Comparison of ENCODE assay signal across 33 cellular contexts in genomic region chr10:47400786-47401185, GRCh38. TPM values are rescaled to one million over a fixed set of nuclear protein-coding genes. Genes with fewer than 3 reads are reported as not detected.
"Had no signal": no experiment of that assay in that cellular context is flagged by ENCODE, and none has a peak within 500 bp of the region (broad histone marks: within the 10 kb centered on the region; RNA-seq: fewer than 3 reads in every experiment).

No MANE protein-coding gene starts in this region.

- H3K4me2 ChIP-seq: PC-9 had no signal

- ATAC-seq: activated CD8-positive, alpha-beta T cell treated with anti-CD3 and anti-CD28 coated beads, Interleukin-2, amount 10 ng/mL, durations not matched to agents 7 days and 5 days had no signal

- H3K9me3 Mint-ChIP-seq: activated CD4-positive, alpha-beta T cell treated with anti-CD3 and anti-CD28 coated beads, Interleukin-2, amount 10 ng/mL, durations not matched to agents 24 days and 14 days; activated naive CD8-positive, alpha-beta T cell treated with anti-CD3 and anti-CD28 coated beads for 36 hours; activated T-cell treated with anti-CD3 and anti-CD28 coated beads, Interleukin-2, amount 50 U/mL, for 24 hours; activated T-helper 1 cell treated with anti-CD3 and anti-CD28 coated beads, Interleukin-12 subunit alpha, Interleukin-12 subunit beta, Interleukin-2, Interleukin-4 antibody, amounts not matched to agents 30 ng/mL and 10 ng/mL and 1 ng/mL, durations not matched to agents 14 hours and 24 hours and 36 hours had no signal

- H3K9me3 ChIP-seq: MG63, SJCRH30 had no signal

- H3K4me3 Mint-ChIP-seq: activated CD4-positive, alpha-beta T cell treated with anti-CD3 and anti-CD28 coated beads, Interleukin-2, amount 10 ng/mL, durations not matched to agents 24 days and 14 days; activated CD8-positive, alpha-beta T cell treated with anti-CD3 and anti-CD28 coated beads, Interleukin-2, amount 10 ng/mL, durations not matched to agents 7 days and 5 days; activated naive CD8-positive, alpha-beta T cell treated with anti-CD3 and anti-CD28 coated beads for 36 hours; activated T-cell treated with anti-CD3 and anti-CD28 coated beads, Interleukin-2, amount 50 U/mL, for 24 hours; activated T-helper 1 cell treated with anti-CD3 and anti-CD28 coated beads, Interleukin-12 subunit alpha, Interleukin-12 subunit beta, Interleukin-2, Interleukin-4 antibody, amounts not matched to agents 30 ng/mL and 10 ng/mL and 1 ng/mL, durations not matched to agents 14 hours and 24 hours and 36 hours had no signal

- H3K27ac ChIP-seq: brain microvascular endothelial cell, PC-9, SJCRH30, SK-N-MC had no signal

- H3K36me3 ChIP-seq: brain microvascular endothelial cell, MG63, SJCRH30 had no signal

- H3K4me1 Mint-ChIP-seq: activated CD4-positive, alpha-beta T cell treated with anti-CD3 and anti-CD28 coated beads, Interleukin-2, amount 10 ng/mL, durations not matched to agents 24 days and 14 days; activated naive CD8-positive, alpha-beta T cell treated with anti-CD3 and anti-CD28 coated beads for 36 hours had no signal

- H3K27me3 ChIP-seq: brain microvascular endothelial cell, MG63, SJCRH30 had no signal

- DNase-seq: activated CD4-positive, alpha-beta T cell treated with anti-CD3 and anti-CD28 coated beads, Interleukin-2, amount 10 ng/mL, durations not matched to agents 24 days and 14 days; activated CD4-positive, alpha-beta T cell treated with anti-CD3 and anti-CD28 coated beads, Interleukin-2, amount 50 U/mL, for 48 hours; activated CD8-positive, alpha-beta T cell treated with anti-CD3 and anti-CD28 coated beads, Interleukin-2, amount 10 ng/mL, durations not matched to agents 7 days and 5 days; activated naive CD4-positive, alpha-beta T cell; activated naive CD4-positive, alpha-beta T cell treated with anti-CD3 and anti-CD28 coated beads, Interleukin-2, amount 50 U/mL, for 16 hours; activated naive CD8-positive, alpha-beta T cell treated with anti-CD3 and anti-CD28 coated beads for 36 hours; activated T-cell treated with anti-CD3 and anti-CD28 coated beads, Interleukin-2, amount 50 U/mL, for 24 hours; amniotic stem cell; aorta; brain microvascular endothelial cell; central memory CD4-positive, alpha-beta T cell; Kasumi-1; KBM-7; MG63; MV-4-11; NCI-H1092; NCI-H1436 treated with DMSO at 0.1 percent for 48 hours; NCI-H1694 treated with DMSO at 0.1 percent for 48 hours; NCI-H2029; NCI-H345; NCI-H524 treated with DMSO at 0.1 percent for 48 hours; NCI-H748 treated with DMSO at 0.1 percent for 48 hours; NK-92 treated with Interleukin-12 subunit alpha and Interleukin-12 subunit beta, amount 100 ng/mL, for 24 hours; PC-9; SHP77; SJCRH30; T1000 had no signal

- H2AFZ ChIP-seq: PC-9 had no signal

- H3K36me3 Mint-ChIP-seq: activated naive CD8-positive, alpha-beta T cell treated with anti-CD3 and anti-CD28 coated beads for 36 hours had no signal

- H3K4me3 ChIP-seq: MG63, PC-9, SJCRH30, SK-N-MC had no signal

- H3K27ac Mint-ChIP-seq: activated CD4-positive, alpha-beta T cell treated with anti-CD3 and anti-CD28 coated beads, Interleukin-2, amount 10 ng/mL, durations not matched to agents 24 days and 14 days; activated CD8-positive, alpha-beta T cell treated with anti-CD3 and anti-CD28 coated beads, Interleukin-2, amount 10 ng/mL, durations not matched to agents 7 days and 5 days; activated naive CD8-positive, alpha-beta T cell treated with anti-CD3 and anti-CD28 coated beads for 36 hours; activated T-cell treated with anti-CD3 and anti-CD28 coated beads, Interleukin-2, amount 50 U/mL, for 24 hours; activated T-helper 1 cell treated with anti-CD3 and anti-CD28 coated beads, Interleukin-12 subunit alpha, Interleukin-12 subunit beta, Interleukin-2, Interleukin-4 antibody, amounts not matched to agents 30 ng/mL and 10 ng/mL and 1 ng/mL, durations not matched to agents 14 hours and 24 hours and 36 hours had no signal

RNA-seq across cellular contexts. Expression of gene ZNF488, which starts 16.7 kb away (rescaled TPM):
- total RNA-seq: activated CD4-positive, alpha-beta T cell treated with anti-CD3 and anti-CD28 coated beads, Interleukin-2, amount 10 ng/mL, durations not matched to agents 24 days and 14 days; activated CD8-positive, alpha-beta T cell treated with anti-CD3 and anti-CD28 coated beads, Interleukin-2, amount 10 ng/mL, durations not matched to agents 7 days and 5 days; activated T-helper 1 cell treated with anti-CD3 and anti-CD28 coated beads, Interleukin-12 subunit alpha, Interleukin-12 subunit beta, Interleukin-2, Interleukin-4 antibody, amounts not matched to agents 30 ng/mL and 10 ng/mL and 1 ng/mL, durations not matched to agents 14 hours and 24 hours and 36 hours; NCI-H460; T-helper 1 cell treated with Interleukin-12 subunit alpha and Interleukin-12 subunit beta and Interleukin-4 antibody, amounts not matched to agents 30 ng/mL and 1 ng/mL, for 36 hours had no signal

RNA-seq across cellular contexts. Expression of gene RBP3, which starts 52.6 kb away (rescaled TPM):
- total RNA-seq: activated CD4-positive, alpha-beta T cell treated with anti-CD3 and anti-CD28 coated beads, Interleukin-2, amount 10 ng/mL, durations not matched to agents 24 days and 14 days; activated CD8-positive, alpha-beta T cell treated with anti-CD3 and anti-CD28 coated beads, Interleukin-2, amount 10 ng/mL, durations not matched to agents 7 days and 5 days; activated naive CD8-positive, alpha-beta T cell treated with anti-CD3 and anti-CD28 coated beads for 36 hours; activated T-helper 1 cell treated with anti-CD3 and anti-CD28 coated beads, Interleukin-12 subunit alpha, Interleukin-12 subunit beta, Interleukin-2, Interleukin-4 antibody, amounts not matched to agents 30 ng/mL and 10 ng/mL and 1 ng/mL, durations not matched to agents 14 hours and 24 hours and 36 hours; aorta; NCI-H460; OCI-LY7; PC-9; SJCRH30; T-helper 1 cell treated with Interleukin-12 subunit alpha and Interleukin-12 subunit beta and Interleukin-4 antibody, amounts not matched to agents 30 ng/mL and 1 ng/mL, for 36 hours; T-helper 2 cell treated with Interferon-gamma antibody and Interleukin-4, amounts not matched to agents 100 ng/mL and 5 ng/mL, for 36 hours had no signal
- polyA plus RNA-seq: aorta had no signal
